In the genomic region with DNA sequence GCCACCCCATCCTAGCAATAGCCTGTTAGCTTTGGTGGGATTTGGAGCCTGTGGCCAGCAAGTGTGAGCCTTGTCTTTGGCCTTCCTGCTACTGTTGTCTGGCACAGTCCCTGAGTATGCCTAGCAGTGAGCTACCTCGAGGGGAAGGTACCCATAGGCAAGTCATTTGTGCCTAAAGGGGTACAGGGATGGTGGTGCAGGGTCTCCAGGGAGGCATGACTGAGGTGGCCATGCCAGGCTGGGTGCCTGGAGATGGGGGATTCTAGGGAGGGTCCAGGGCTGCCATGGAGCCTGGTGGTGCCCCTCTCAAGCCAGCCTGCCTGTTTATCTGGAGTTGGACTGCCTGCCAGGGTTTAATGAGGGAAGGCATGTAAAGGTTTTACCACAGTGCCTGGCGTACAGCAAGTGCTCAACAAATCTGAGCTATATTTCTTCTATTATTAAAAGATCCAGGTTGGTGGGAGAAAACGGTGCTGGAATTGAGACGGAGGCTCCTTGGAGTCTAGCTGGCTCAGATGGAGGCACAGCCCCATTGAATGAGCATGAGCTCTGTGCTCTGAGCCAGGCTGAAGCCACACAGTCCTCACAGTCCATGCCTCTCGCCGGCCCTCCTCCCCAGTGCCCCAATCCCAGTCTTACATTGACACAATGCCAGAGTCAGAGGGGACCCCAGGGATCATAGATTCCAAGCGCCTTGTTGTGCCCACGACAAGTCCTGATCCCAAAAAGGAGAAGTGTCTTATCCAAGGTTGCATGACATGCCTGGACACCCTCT, we compare ENCODE assay signal across 1 cellular context.
TF ChIP-seq lines count a peak whose summit lies in the region.

No MANE protein-coding gene starts in this region.

TF ChIP-seq in H1, 55 proteins besides CTCF, POLR2A, EP300 and RAD21:
- no peak for TF ChIP-seq SRF (IDR thresholded peaks at IDR 0.05; ENCODE audit: low read depth, low read length)
- no peak for TF ChIP-seq KDM5A (IDR thresholded peaks at IDR 0.05; ENCODE audit: low read length)
- TF ChIP-seq RNF2 (IDR thresholded peaks at IDR 0.05; ENCODE audit: borderline replicate concordance, low read depth, low read length, missing control alignments, poor library complexity, severe bottlenecking) = no peak
- TF ChIP-seq RFX5 (IDR thresholded peaks at IDR 0.05; ENCODE audit: borderline replicate concordance, low read depth, low read length) = no peak
- TF ChIP-seq SP1 (IDR thresholded peaks at IDR 0.05; ENCODE audit: low read depth, low read length) = no peak
- no peak for TF ChIP-seq CBX5 (IDR thresholded peaks at IDR 0.05; ENCODE audit: low read depth, low read length)
- no peak for TF ChIP-seq CEBPB (IDR thresholded peaks at IDR 0.05; ENCODE audit: low read depth, low read length)
TF ChIP-seq in H1: peak in this region for 0.
